In the genomic region with DNA sequence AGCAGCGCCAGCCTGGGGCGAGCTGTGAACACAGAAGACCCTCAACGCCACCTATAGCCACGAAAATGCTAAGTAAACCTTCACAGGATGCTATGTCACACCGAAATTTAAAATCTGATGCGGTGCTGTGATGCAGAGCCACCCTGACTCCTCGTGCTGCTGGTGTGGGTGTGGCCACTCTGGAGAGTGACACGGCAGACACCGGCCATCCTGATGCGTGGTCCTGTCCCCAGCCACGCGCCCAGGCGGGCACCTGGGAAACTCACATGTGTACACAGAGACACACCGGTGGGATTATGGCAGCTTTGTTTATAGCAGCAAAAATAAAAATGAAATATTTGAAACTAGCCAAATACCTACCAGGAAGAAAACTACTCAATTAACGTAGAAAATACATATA, we compare ENCODE assay signal across 9 cellular contexts.
"Had no signal": no experiment of that assay in that cellular context is flagged by ENCODE, and none has a peak within 500 bp of the region (broad histone marks: within the 10 kb centered on the region; RNA-seq: fewer than 3 reads in every experiment).

No MANE protein-coding gene starts in this region.

- H2AFZ ChIP-seq: GM23248, GM23338 had no signal

- H3K27ac Mint-ChIP-seq: GM23338, H9, HFFc6 had no signal

- H3K9ac ChIP-seq: GM23248 had no signal

- H3K4me1 ChIP-seq: HAP-1 had no signal

- H3K4me3 Mint-ChIP-seq: GM23338, H9, HFFc6 had no signal

- ATAC-seq: GM23338, HCT116 had no signal

- H3K36me3 ChIP-seq: HAP-1 had no signal

- H3K4me1 Mint-ChIP-seq: GM23338 had no signal

- H3K4me2 ChIP-seq: GM23338 had no signal

- H3K9me3 ChIP-seq: HAP-1 had no signal

- DNase-seq: GM23248, GOT3, H7, H9, HCEC 1CT, HFFc6 had no signal

- H3K27ac ChIP-seq: GM23248 had no signal

- H3K4me3 ChIP-seq: GM23248, GM23338, HAP-1 had no signal
